Comparison of ENCODE assay signal across 16 cellular contexts in genomic region chr20:61812121-61812520, GRCh38.
DNase-seq lines count a peak whose midpoint lies in the region; ATAC-seq, FAIRE-seq and TF ChIP-seq lines count a peak whose summit lies in the region.
"Had no signal": no experiment of that assay in that cellular context is flagged by ENCODE, and none has a peak within 500 bp of the region (broad histone marks: within the 10 kb centered on the region; RNA-seq: fewer than 3 reads in every experiment).

No MANE protein-coding gene starts in this region.

- FAIRE-seq in kidney (lab: Jason Lieb, UNC), result no peak

- no peaks in the 10 kb centered on the region for H3K4me1 ChIP-seq in Panc1 (ENCODE audit: control insufficient read depth, insufficient read depth, low read length)
- H3K4me1 ChIP-seq in kidney (ENCODE audit: control insufficient read depth in 1 of 2, insufficient read depth in 1 of 2, low read depth in 1 of 2, low read length in 2 of 2), result no peaks in the 10 kb centered on the region
- no peaks in the 10 kb centered on the region for H3K4me1 ChIP-seq in spleen

- no peaks in the 10 kb centered on the region for H3K9me3 ChIP-seq in Panc1 (ENCODE audit: control insufficient read depth, insufficient read depth, low read depth, low read length)
- H3K9me3 ChIP-seq in kidney (ENCODE audit: control insufficient read depth in 1 of 2, low read length in 2 of 2), result no peaks in the 10 kb centered on the region
- no peaks in the 10 kb centered on the region for H3K9me3 ChIP-seq in spleen

- TF ChIP-seq POLR2A in spleen (IDR thresholded peaks at IDR 0.05), result no peak

- CTCF ChIA-PET in Panc1 (lab: Charles Lee), result no interaction called here
- CTCF ChIA-PET in activated CD4-positive, alpha-beta T cell treated with anti-CD3 and anti-CD28 coated beads for 36 hours (lab: Charles Lee), result no interaction called here

- intact Hi-C loops in Right ventricle myocardium superior (cut with DNase I), result no loop called here
- intact Hi-C loops in left cardiac atrium (cut with DNase I), result no loop called here
- intact Hi-C loops in Panc1 (cut with micrococcal nuclease; ENCODE audit: unreplicated experiment), result no loop called here
- intact Hi-C loops in kidney (cut with DNase I), result no loop called here
- intact Hi-C loops in spleen (cut with DNase I; ENCODE audit: low total_unique reads), result no loop called here
- intact Hi-C loops in activated CD4-positive, alpha-beta T cell treated with anti-CD3 and anti-CD28 coated beads for 36 hours (cut with DNase I, micrococcal nuclease), result no loop called here

- H3K9me3 Mint-ChIP-seq in activated CD4-positive, alpha-beta T cell treated with anti-CD3 and anti-CD28 coated beads for 36 hours (ENCODE audit: low read depth), result no peaks in the 10 kb centered on the region
- H3K9me3 Mint-ChIP-seq: CD4-positive, alpha-beta T cell had no signal

- no peak for ATAC-seq in Right ventricle myocardium superior (ENCODE audit: poor library complexity)
- ATAC-seq in left cardiac atrium, result no peak
- 0 out of 2 replicates have a peak, but pooled peaks have one; percentile 14 for ATAC-seq in Panc1
- no peak for ATAC-seq in activated CD4-positive, alpha-beta T cell treated with anti-CD3 and anti-CD28 coated beads for 36 hours
- no peak for ATAC-seq in GM21381 (IDR thresholded peaks at IDR 0.05; ENCODE audit: unreplicated experiment)
- ATAC-seq: HCT116 had no signal

- no peak for TF ChIP-seq CTCF in Panc1 (IDR thresholded peaks at IDR 0.05)
- no peak for TF ChIP-seq CTCF in kidney (IDR thresholded peaks at IDR 0.05; ENCODE audit: borderline replicate concordance, extremely low read depth, insufficient read depth)
- no peak for TF ChIP-seq CTCF in spleen (IDR thresholded peaks at IDR 0.05 in 8 of 11, conservative IDR thresholded peaks at IDR 0.05 in 3 of 11)

- H3K36me3 ChIP-seq in Panc1 (ENCODE audit: control insufficient read depth, insufficient read depth, low read length) (no peaks in the 10 kb centered on the region), kidney (ENCODE audit: control insufficient read depth in 1 of 2, insufficient read depth in 2 of 2, low read length in 2 of 2) (no peaks in the 10 kb centered on the region), spleen (no peaks in the 10 kb centered on the region)

- POLR2A ChIA-PET in Panc1 (lab: Charles Lee), result no interaction called here
- POLR2A ChIA-PET in activated CD4-positive, alpha-beta T cell treated with anti-CD3 and anti-CD28 coated beads for 36 hours (lab: Charles Lee), result no interaction called here

- WGBS in spleen, 5 donors, result 65 to 72% (median 71%) methylated on average over 7 to 9 of the region's 9 CpGs

- H3K4me1 Mint-ChIP-seq in activated CD4-positive, alpha-beta T cell treated with anti-CD3 and anti-CD28 coated beads for 36 hours, result no peaks in the 10 kb centered on the region

- H3K27me3 Mint-ChIP-seq in activated CD4-positive, alpha-beta T cell treated with anti-CD3 and anti-CD28 coated beads for 36 hours, result no peaks in the 10 kb centered on the region
- H3K27me3 Mint-ChIP-seq: CD4-positive, alpha-beta T cell had no signal

- DNase-seq in Right ventricle myocardium superior, result peak; percentile 20
- DNase-seq in left cardiac atrium, result no peak
- DNase-seq in Panc1 (ENCODE audit: low read depth, low spot score), result no peak
- peak; percentile 55 for DNase-seq in kidney
- DNase-seq in spleen, result peak; percentile 67
- no peak for DNase-seq in activated CD4-positive, alpha-beta T cell treated with anti-CD3 and anti-CD28 coated beads for 36 hours
- DNase-seq in effector CD8-positive, alpha-beta T cell (lab: John Stamatoyannopoulos, UW), result no peak
- DNase-seq: AML-193; C1 segment of cervical spinal cord; Calu3; CD4-positive, alpha-beta T cell; DMS 273 treated with DMSO at 0.1 percent for 48 hours had no signal

- BruUV-seq in Panc1 (replicated peaks; lab: Mats Ljungman, UMichigan), result no TSS peak

- H3K9ac ChIP-seq in kidney (ENCODE audit: low read length in 2 of 2), result no peak overlapping the region

- no peak overlapping the region for H3K27ac ChIP-seq in Panc1 (ENCODE audit: low read length)
- no peak overlapping the region for H3K27ac ChIP-seq in kidney (ENCODE audit: low read depth in 2 of 2, low read length in 2 of 2)
- H3K27ac ChIP-seq in spleen, result no peak overlapping the region
- H3K27ac ChIP-seq: 22Rv1, HL-60 had no signal

- no peaks in the 10 kb centered on the region for H3K36me3 Mint-ChIP-seq in activated CD4-positive, alpha-beta T cell treated with anti-CD3 and anti-CD28 coated beads for 36 hours (ENCODE audit: low read depth)

- peaks cover 2% of the 10 kb centered on the region; the same call in 1 of the 2 replicates for H3K27me3 ChIP-seq in Panc1 (ENCODE audit: control insufficient read depth, insufficient read depth, low read length)
- H3K27me3 ChIP-seq in spleen (replicated peaks in 1 of 7), result peaks cover 0 to 3% (median 0%) of the 10 kb centered on the region in 7 donors

- H3K4me3 ChIP-seq in Panc1 (ENCODE audit: low read depth in 2 of 2, low read length in 2 of 2), result no peak overlapping the region
- H3K4me3 ChIP-seq in kidney (ENCODE audit: low read length in 2 of 2), result no peak overlapping the region
- no peak overlapping the region for H3K4me3 ChIP-seq in spleen

- in situ Hi-C loops in Panc1 (cut with HindIII; ENCODE audit: low pct_unique_long_range_greater_than_20kb, low sequenced_read_pairs), result no loop called here

- H3K27ac Mint-ChIP-seq in activated CD4-positive, alpha-beta T cell treated with anti-CD3 and anti-CD28 coated beads for 36 hours, result no peak overlapping the region
- H3K27ac Mint-ChIP-seq: CD4-positive, alpha-beta T cell had no signal

- H3K4me3 Mint-ChIP-seq in activated CD4-positive, alpha-beta T cell treated with anti-CD3 and anti-CD28 coated beads for 36 hours, result no peak overlapping the region
- H3K4me3 Mint-ChIP-seq: CD4-positive, alpha-beta T cell had no signal

Comparison
In these comparisons a context has a peak if more than half of its experiments do, and no peak if none do; other contexts are left out.
1. DNase-seq: peak in Right ventricle myocardium superior (single experiment), kidney (single experiment) and spleen (single experiment); none in left cardiac atrium (single experiment), Panc1 (single experiment), activated CD4-positive, alpha-beta T cell treated with anti-CD3 and anti-CD28 coated beads for 36 hours (single experiment) and effector CD8-positive, alpha-beta T cell (single experiment).